9 cellular contexts compared by ENCODE assay signal in the genomic region with DNA sequence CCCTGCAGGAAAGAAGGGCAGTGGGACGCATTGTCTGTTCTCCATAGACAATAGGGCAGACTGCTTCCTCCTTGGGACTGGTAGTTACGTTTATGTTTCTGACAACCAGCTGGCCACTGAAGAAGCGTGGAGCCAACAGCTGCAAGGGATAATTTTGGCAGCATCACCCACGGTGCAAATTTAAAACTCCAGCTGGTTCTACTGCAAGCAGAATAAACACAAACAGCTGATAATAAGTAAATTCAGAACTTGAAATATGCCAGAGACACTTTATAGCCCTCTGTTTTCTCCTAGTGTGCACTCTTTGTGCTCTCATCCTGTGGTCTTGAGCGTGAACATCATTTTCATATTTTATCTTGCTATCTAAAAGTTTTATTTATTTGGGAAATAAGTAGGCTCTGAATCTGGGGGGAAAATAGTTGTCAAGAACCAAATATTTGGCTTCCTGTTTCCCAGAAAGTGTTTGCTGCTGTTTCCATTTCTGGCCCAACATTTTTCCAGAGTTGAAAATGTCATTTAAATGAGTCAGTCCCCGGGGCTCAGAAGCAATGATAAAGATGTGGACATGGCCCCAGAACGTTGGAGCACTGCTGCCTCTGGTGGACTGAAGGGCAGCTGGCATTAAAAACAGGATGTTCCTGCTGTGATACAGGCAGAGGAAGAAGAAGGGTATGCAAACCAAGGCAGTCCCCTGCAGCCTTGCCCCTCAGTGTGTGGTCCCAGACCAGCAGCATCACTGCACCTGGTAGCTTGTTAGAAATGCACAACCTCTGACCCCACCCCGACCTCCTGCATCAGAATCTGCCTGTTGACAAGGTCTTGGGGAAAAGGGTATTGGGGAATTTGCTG. TPM values are rescaled to one million over a fixed set of nuclear protein-coding genes. Genes with fewer than 3 reads are reported as not detected.
DNase-seq lines count a peak whose midpoint lies in the region; ATAC-seq lines count a peak whose summit lies in the region.
"Had no signal": no experiment of that assay in that cellular context is flagged by ENCODE, and none has a peak within 500 bp of the region (broad histone marks: within the 10 kb centered on the region; RNA-seq: fewer than 3 reads in every experiment).

No MANE protein-coding gene starts in this region.

- H3K27ac Mint-ChIP-seq in CD4-positive, alpha-beta memory T cell: no peak overlapping the region

- H3K4me3 ChIP-seq in stomach smooth muscle (ENCODE audit: low read length in 2 of 2): peak overlapping the region; percentile 9 to 29
- no peak overlapping the region for H3K4me3 ChIP-seq in CD4-positive, alpha-beta memory T cell (ENCODE audit: low read length in 2 of 2)

- peaks cover 20% of the 10 kb centered on the region for H3K4me1 ChIP-seq in stomach smooth muscle (ENCODE audit: control insufficient read depth, insufficient read depth, low read length)
- H3K4me1 ChIP-seq in CD4-positive, alpha-beta memory T cell (ENCODE audit: insufficient read depth, low read length): no peaks in the 10 kb centered on the region

- no peak overlapping the region for H3K9ac ChIP-seq in stomach smooth muscle (ENCODE audit: low read length in 2 of 2)

- CTCF ChIA-PET in CD4-positive, alpha-beta memory T cell (lab: Charles Lee; ENCODE audit: partially characterized antibody): no interaction called here

- DNase-seq in DMS 273 (lab: John Stamatoyannopoulos, UW; ENCODE audit: unreplicated experiment): peak; percentile 19
- no peak for DNase-seq in DMS 273 treated with DMSO at 0.1 percent for 48 hours (lab: John Stamatoyannopoulos, UW)
- DNase-seq in SW480 (ENCODE audit: low spot score): peak; percentile 75
- peak; percentile 74 for DNase-seq in left cardiac atrium
- no peak for DNase-seq in NCI-H2171 treated with DMSO at 0.1 percent for 48 hours (lab: John Stamatoyannopoulos, UW)
- no peak for DNase-seq in CD4-positive, alpha-beta memory T cell
- DNase-seq in activated naive CD4-positive, alpha-beta T cell treated with anti-CD3 and anti-CD28 coated beads, Interleukin-2, amount 50 U/mL, for 16 hours: no peak

- no peaks in the 10 kb centered on the region for H3K36me3 ChIP-seq in stomach smooth muscle (ENCODE audit: control insufficient read depth in 2 of 2, insufficient read depth in 2 of 2, low read length in 2 of 2)
- H3K36me3 ChIP-seq in CD4-positive, alpha-beta memory T cell (ENCODE audit: insufficient read depth, low read length): no peaks in the 10 kb centered on the region

- peaks cover 0 to 2% (median 0%) of the 10 kb centered on the region in 8 donors for H3K9me3 Mint-ChIP-seq in CD4-positive, alpha-beta memory T cell

- no peaks in the 10 kb centered on the region for H3K36me3 Mint-ChIP-seq in CD4-positive, alpha-beta memory T cell

- H3K4me3 Mint-ChIP-seq in CD4-positive, alpha-beta memory T cell: no peak overlapping the region

- no peaks in the 10 kb centered on the region for H3K9me3 ChIP-seq in stomach smooth muscle (ENCODE audit: control insufficient read depth in 2 of 2, low read length in 2 of 2)
- H3K9me3 ChIP-seq in CD4-positive, alpha-beta memory T cell (ENCODE audit: control insufficient read depth in 1 of 2, low read length in 2 of 2): no peaks in the 10 kb centered on the region

- H3K4me1 Mint-ChIP-seq in CD4-positive, alpha-beta memory T cell: no peaks in the 10 kb centered on the region

- no peaks in the 10 kb centered on the region for H3K27me3 ChIP-seq in stomach smooth muscle (ENCODE audit: control insufficient read depth in 1 of 2, insufficient read depth in 2 of 2, low read length in 2 of 2)
- no peaks in the 10 kb centered on the region for H3K27me3 ChIP-seq in CD4-positive, alpha-beta memory T cell (ENCODE audit: insufficient read depth, low read length)

- H3K27me3 Mint-ChIP-seq in CD4-positive, alpha-beta memory T cell: peaks cover 1 to 9% of the 10 kb centered on the region in 2 donors

- peak overlapping the region; percentile 50 for H3K27ac ChIP-seq in stomach smooth muscle (ENCODE audit: low read length)
- H3K27ac ChIP-seq in CD4-positive, alpha-beta memory T cell (ENCODE audit: low read depth, low read length): no peak overlapping the region
- H3K27ac ChIP-seq: 22Rv1 had no signal

- POLR2A ChIA-PET in CD4-positive, alpha-beta memory T cell (lab: Charles Lee; ENCODE audit: partially characterized antibody): no interaction called here

- peak; percentile 85 to 92 for ATAC-seq in left cardiac atrium

- intact Hi-C loops in left cardiac atrium (cut with DNase I): no loop called here
- intact Hi-C loops in CD4-positive, alpha-beta memory T cell (cut with micrococcal nuclease): no loop called here

RNA-seq across cellular contexts. Expression of gene THBD, which starts 12.5 kb away (rescaled TPM):
- total RNA-seq in left cardiac atrium: 10 to 100 TPM; 20.6 to 50.5 TPM
- total RNA-seq in CD4-positive, alpha-beta memory T cell: under 1 TPM; 0.29 to 0.50 TPM
- polyA plus RNA-seq in CD4-positive, alpha-beta memory T cell: under 1 TPM in 1 of 2 donors, not detected in 1; 0.05 TPM

RNA-seq across cellular contexts. Expression of gene CD93, which starts 24.2 kb away (rescaled TPM):
- 100 to 1,000 TPM in 1 of 2 donors, 10 to 100 TPM in 1; 46.3 to 102 TPM for total RNA-seq in left cardiac atrium
- 1 to 10 TPM; 1.2 to 1.3 TPM for total RNA-seq in CD4-positive, alpha-beta memory T cell
- under 1 TPM in 1 of 2 donors, not detected in 1; 0.55 TPM for polyA plus RNA-seq in CD4-positive, alpha-beta memory T cell

RNA-seq across cellular contexts. Expression of gene SSTR4, which starts 26.8 kb away (rescaled TPM):
- total RNA-seq in left cardiac atrium: not detected
- not detected for total RNA-seq in CD4-positive, alpha-beta memory T cell
- not detected for polyA plus RNA-seq in CD4-positive, alpha-beta memory T cell

Comparison
In these comparisons a context has a peak if more than half of its experiments do, and no peak if none do; other contexts are left out.
1. DNase-seq: peak in DMS 273 (single experiment), SW480 (single experiment) and left cardiac atrium (single experiment); none in DMS 273 treated with DMSO at 0.1 percent for 48 hours (single experiment), NCI-H2171 treated with DMSO at 0.1 percent for 48 hours (single experiment), CD4-positive, alpha-beta memory T cell (0 of 5) and activated naive CD4-positive, alpha-beta T cell treated with anti-CD3 and anti-CD28 coated beads, Interleukin-2, amount 50 U/mL, for 16 hours (single experiment).
2. H3K4me3 ChIP-seq: peak in stomach smooth muscle (2 of 2); none in CD4-positive, alpha-beta memory T cell (0 of 2).
3. RNA of gene THBD, which starts 12.5 kb away (total RNA-seq): 20.6 to 50.5 TPM in left cardiac atrium; 0.29 to 0.50 TPM in CD4-positive, alpha-beta memory T cell; every median in the first group is over 10 times any median in the second.
4. RNA of gene CD93, which starts 24.2 kb away (total RNA-seq): 46.3 to 102 TPM in left cardiac atrium; 1.2 to 1.3 TPM in CD4-positive, alpha-beta memory T cell; every median in the first group is over 10 times any median in the second.